20 cellular contexts compared by ENCODE assay signal in the genomic region with DNA sequence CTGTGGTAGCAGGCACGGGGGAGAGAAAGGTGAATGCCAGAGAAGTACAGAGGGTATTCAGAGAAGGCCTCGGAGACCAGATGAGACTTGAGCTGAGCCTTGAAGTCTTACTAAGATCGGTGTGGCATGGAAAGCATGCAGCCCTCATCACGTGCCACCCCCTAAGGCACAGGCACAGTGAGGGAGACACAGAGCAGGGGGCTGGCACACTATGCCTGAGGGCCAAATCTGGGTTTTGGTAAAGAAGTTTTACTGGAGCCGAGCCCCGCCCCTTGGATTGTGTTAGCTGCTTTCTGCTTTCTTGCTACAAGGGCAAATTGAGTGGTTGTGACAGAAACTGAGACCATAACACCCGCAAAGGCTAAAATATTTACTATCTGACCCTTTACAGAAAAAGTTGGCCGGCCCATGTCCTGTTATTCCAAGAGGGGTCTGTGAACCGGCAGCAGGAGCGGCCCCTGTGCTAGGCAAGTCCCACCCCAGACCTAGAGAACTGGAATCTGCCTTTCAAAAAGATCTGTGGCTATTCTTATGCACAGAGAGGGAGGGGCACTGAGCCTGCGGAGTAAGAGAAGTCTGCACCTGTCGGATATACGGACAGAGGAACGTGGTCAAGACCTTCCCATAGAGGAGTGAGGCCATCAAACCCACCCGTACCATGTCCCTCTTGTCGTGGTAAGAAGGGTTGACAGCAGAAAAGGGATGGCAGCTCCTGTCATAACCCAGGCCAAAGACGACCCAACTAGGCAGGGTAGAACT.
DNase-seq lines count a peak whose midpoint lies in the region; ATAC-seq, FAIRE-seq and TF ChIP-seq lines count a peak whose summit lies in the region.
"Had no signal": no experiment of that assay in that cellular context is flagged by ENCODE, and none has a peak within 500 bp of the region (broad histone marks: within the 10 kb centered on the region; RNA-seq: fewer than 3 reads in every experiment).

No MANE protein-coding gene starts in this region.

- no peak for TF ChIP-seq POLR2A in gastroesophageal sphincter (IDR thresholded peaks at IDR 0.05)

- H3K4me1 Mint-ChIP-seq in stimulated activated effector memory CD8-positive, alpha-beta T cell treated with anti-CD3 and anti-CD28 coated beads, Interleukin-12 subunit alpha, Interleukin-12 subunit beta, amount 100 ng/mL, for 72 hours: peaks cover 53% of the 10 kb centered on the region

- H3F3A ChIP-seq in neural cell (ENCODE audit: insufficient read depth, low read length, poor library complexity, severe bottlenecking): peaks cover 8% of the 10 kb centered on the region

- no peak overlapping the region for H2AFZ ChIP-seq in neural cell (ENCODE audit: low read depth, low read length)
- H2AFZ ChIP-seq: parathyroid adenoma, PC-9 had no signal

- H3K27ac Mint-ChIP-seq in stimulated activated effector memory CD8-positive, alpha-beta T cell treated with anti-CD3 and anti-CD28 coated beads, Interleukin-12 subunit alpha, Interleukin-12 subunit beta, amount 100 ng/mL, for 72 hours: no peak overlapping the region
- H3K27ac Mint-ChIP-seq: activated naive CD8-positive, alpha-beta T cell treated with anti-CD3 and anti-CD28 coated beads, Interleukin-2, amount 50 U/mL, for 24 hours had no signal

- ATAC-seq in heart right ventricle (no peak), left cardiac atrium (no peak), gastroesophageal sphincter (no peak)
- no peak for ATAC-seq in stimulated activated effector memory CD8-positive, alpha-beta T cell treated with anti-CD3 and anti-CD28 coated beads, Interleukin-12 subunit alpha, Interleukin-12 subunit beta, amount 100 ng/mL, for 72 hours
- ATAC-seq: activated naive CD8-positive, alpha-beta T cell treated with anti-CD3 and anti-CD28 coated beads, Interleukin-2, amount 50 U/mL, for 24 hours had no signal

- DNase-seq in heart right ventricle (no peak), left cardiac atrium (no peak), amniotic stem cell (lab: John Stamatoyannopoulos, UW) (no peak), kidney (no peak)
- no peak for DNase-seq in stimulated activated naive CD4-positive, alpha-beta T cell treated with Interleukin-2 at 50 U/mL for 16 hours (lab: John Stamatoyannopoulos, UW)
- no peak for DNase-seq in stimulated activated effector memory CD8-positive, alpha-beta T cell treated with anti-CD3 and anti-CD28 coated beads, Interleukin-12 subunit alpha, Interleukin-12 subunit beta, amount 100 ng/mL, for 72 hours (ENCODE audit: low spot score in 2 of 2)
- DNase-seq: activated CD4-positive, alpha-beta T cell treated with anti-CD3 and anti-CD28 coated beads for 4 hours; activated naive CD8-positive, alpha-beta T cell treated with anti-CD3 and anti-CD28 coated beads, Interleukin-2, amount 50 U/mL, for 24 hours; C1 segment of cervical spinal cord; cerebellar nuclear complex; NCI-H146; NCI-H774; PC-9; stimulated activated CD4-positive, alpha-beta T cell treated with anti-CD3 and anti-CD28 coated beads, Interleukin-4, amount 100 ng/mL, for 24 hours had no signal

- TF ChIP-seq EP300 in gastroesophageal sphincter (IDR thresholded peaks at IDR 0.05) (no peak), neural cell (conservative IDR thresholded peaks at IDR 0.05; ENCODE audit: poor library complexity, severe bottlenecking) (no peak)

- H3K36me3 ChIP-seq in heart right ventricle (peaks cover 0 to 7% (median 0%) of the 10 kb centered on the region in 9 donors), gastroesophageal sphincter (no peaks in the 10 kb centered on the region), neural cell (ENCODE audit: insufficient read depth, low read length) (no peaks in the 10 kb centered on the region), kidney (ENCODE audit: control insufficient read depth in 1 of 2, insufficient read depth in 2 of 2, low read length in 2 of 2) (no peaks in the 10 kb centered on the region)

- H3K9me2 ChIP-seq in neural cell (ENCODE audit: insufficient read depth, low read length): no peaks in the 10 kb centered on the region

- H3K4me3 Mint-ChIP-seq in stimulated activated effector memory CD8-positive, alpha-beta T cell treated with anti-CD3 and anti-CD28 coated beads, Interleukin-12 subunit alpha, Interleukin-12 subunit beta, amount 100 ng/mL, for 72 hours: no peak overlapping the region
- H3K4me3 Mint-ChIP-seq: activated naive CD8-positive, alpha-beta T cell treated with anti-CD3 and anti-CD28 coated beads, Interleukin-2, amount 50 U/mL, for 24 hours had no signal

- TF ChIP-seq RAD21 in neural cell (conservative IDR thresholded peaks at IDR 0.05): no peak

- peaks cover 0 to 10% (median 0%) of the 10 kb centered on the region in 11 donors for H3K9me3 ChIP-seq in heart right ventricle
- peaks cover 0 to 8% (median 0%) of the 10 kb centered on the region in 3 donors for H3K9me3 ChIP-seq in gastroesophageal sphincter
- no peaks in the 10 kb centered on the region for H3K9me3 ChIP-seq in neural cell (ENCODE audit: low read length)
- no peaks in the 10 kb centered on the region for H3K9me3 ChIP-seq in kidney (ENCODE audit: control insufficient read depth in 1 of 2, low read length in 2 of 2)

- H4K20me1 ChIP-seq in neural cell (ENCODE audit: insufficient read depth): no peaks in the 10 kb centered on the region

- FAIRE-seq in kidney (lab: Jason Lieb, UNC): no peak
- FAIRE-seq: endometrium, GM12892 had no signal

- 53 to 67% methylated on average over 17 of the region's 17 CpGs for WGBS in heart right ventricle, 2 donors
- WGBS in gastroesophageal sphincter (ENCODE audit: low coverage in 1 of 2), 2 donors: 52 to 53% methylated on average over 7 to 17 of the region's 17 CpGs

- peaks cover 5% of the 10 kb centered on the region for H3K79me2 ChIP-seq in neural cell (replicated peaks; ENCODE audit: insufficient read depth, low read length)

- TF ChIP-seq CTCF in heart right ventricle (IDR thresholded peaks at IDR 0.05) (no peak), gastroesophageal sphincter (IDR thresholded peaks at IDR 0.05) (no peak), neural cell (IDR thresholded peaks at IDR 0.05; ENCODE audit: poor library complexity, severe bottlenecking) (no peak), kidney (IDR thresholded peaks at IDR 0.05; ENCODE audit: borderline replicate concordance, extremely low read depth, insufficient read depth) (no peak)

- H3K36me3 Mint-ChIP-seq in stimulated activated effector memory CD8-positive, alpha-beta T cell treated with anti-CD3 and anti-CD28 coated beads, Interleukin-12 subunit alpha, Interleukin-12 subunit beta, amount 100 ng/mL, for 72 hours: peaks cover 6% of the 10 kb centered on the region

- H3K4me3 ChIP-seq in heart right ventricle: no peak overlapping the region
- peak overlapping the region in 1 of 2 donors; percentile 24 for H3K4me3 ChIP-seq in gastroesophageal sphincter
- H3K4me3 ChIP-seq in neural cell (ENCODE audit: low read length): peak overlapping the region; percentile 85
- H3K4me3 ChIP-seq in kidney (ENCODE audit: low read length in 2 of 2): no peak overlapping the region
- H3K4me3 ChIP-seq: PC-9, smooth muscle cell had no signal

- H3K4me2 ChIP-seq in neural cell (ENCODE audit: low read length): no peak overlapping the region
- H3K4me2 ChIP-seq: smooth muscle cell had no signal

- H3K27ac ChIP-seq in heart right ventricle (peak overlapping the region in 6 of 10 donors; percentile 10 to 94 (median 73)), gastroesophageal sphincter (peak overlapping the region; percentile 31 to 98 (median 90)), neural cell (ENCODE audit: low read length) (no peak overlapping the region), kidney (ENCODE audit: low read depth in 2 of 2, low read length in 2 of 2) (peak overlapping the region in 1 of 2 donors; percentile 47)
- H3K27ac ChIP-seq: parathyroid adenoma, PC-9 had no signal

- H3K27me3 ChIP-seq in heart right ventricle: no peaks in the 10 kb centered on the region
- H3K27me3 ChIP-seq in gastroesophageal sphincter: no peaks in the 10 kb centered on the region
- no peaks in the 10 kb centered on the region for H3K27me3 ChIP-seq in neural cell (ENCODE audit: insufficient read depth, low read depth, low read length)

- H3K4me1 ChIP-seq in heart right ventricle (peaks cover 0 to 67% (median 37%) of the 10 kb centered on the region in 9 donors), gastroesophageal sphincter (peaks cover 0 to 80% (median 10%) of the 10 kb centered on the region in 3 donors), kidney (ENCODE audit: control insufficient read depth in 1 of 2, insufficient read depth in 1 of 2, low read depth in 1 of 2, low read length in 2 of 2) (peaks cover 0 to 12% of the 10 kb centered on the region in 2 donors)

- H3K9ac ChIP-seq in neural cell (ENCODE audit: low read length) (no peak overlapping the region), kidney (ENCODE audit: low read length in 2 of 2) (peak overlapping the region in 1 of 2 donors; percentile 48)
- H3K9ac ChIP-seq: parathyroid adenoma had no signal

- no peaks in the 10 kb centered on the region for H3K9me3 Mint-ChIP-seq in stimulated activated effector memory CD8-positive, alpha-beta T cell treated with anti-CD3 and anti-CD28 coated beads, Interleukin-12 subunit alpha, Interleukin-12 subunit beta, amount 100 ng/mL, for 72 hours
- H3K9me3 Mint-ChIP-seq: activated naive CD8-positive, alpha-beta T cell treated with anti-CD3 and anti-CD28 coated beads, Interleukin-2, amount 50 U/mL, for 24 hours had no signal

- intact Hi-C loops in heart right ventricle (cut with DNase I) (loop anchor here in 7 of 10 donors (5.0 to 10.0 kb wide), 9 partner anchors 73 to 174 kb away; no protein-coding TSS in a partner anchor), left cardiac atrium (cut with DNase I) (loop anchor here in 1 of 2 donors (10.0 kb wide), 1 partner anchor 106 kb away; no protein-coding TSS in a partner anchor), kidney (cut with DNase I) (no loop called here)

TF ChIP-seq in neural cell, 6 proteins besides CTCF, POLR2A, EP300 and RAD21 (continues in another document):
- TF ChIP-seq TAF1 (IDR thresholded peaks at IDR 0.05; ENCODE audit: low read depth) (no peak), SMC3 (conservative IDR thresholded peaks at IDR 0.05; ENCODE audit: poor library complexity) (no peak)
